In the genomic region with DNA sequence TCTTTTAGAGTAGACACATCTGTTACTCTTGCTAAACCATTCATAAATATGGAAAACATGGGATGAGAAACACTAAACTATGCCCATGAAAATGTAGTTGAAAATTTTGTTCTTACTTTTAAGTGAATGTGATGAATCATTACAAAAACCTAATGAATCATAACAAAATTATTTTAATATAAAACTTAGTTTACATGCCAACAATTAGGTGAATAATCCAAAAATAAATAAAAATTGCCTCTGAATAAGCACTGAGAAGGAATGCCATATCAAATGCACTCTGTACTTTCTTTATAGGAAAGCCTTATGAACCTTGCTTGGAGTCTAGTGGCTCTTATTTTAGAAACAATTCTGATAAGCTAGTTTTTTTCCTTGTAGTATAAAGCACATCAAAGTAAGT, we compare ENCODE assay signal across 1 cellular context.
TF ChIP-seq lines count a peak whose summit lies in the region.

No MANE protein-coding gene starts in this region.

TF ChIP-seq in IMR-90, 13 proteins besides CTCF, POLR2A, EP300 and RAD21 (continued from another document):
- TF ChIP-seq MAZ (IDR thresholded peaks at IDR 0.05; ENCODE audit: borderline replicate concordance, low read depth, low read length) = no peak
- TF ChIP-seq, protein P1, sequence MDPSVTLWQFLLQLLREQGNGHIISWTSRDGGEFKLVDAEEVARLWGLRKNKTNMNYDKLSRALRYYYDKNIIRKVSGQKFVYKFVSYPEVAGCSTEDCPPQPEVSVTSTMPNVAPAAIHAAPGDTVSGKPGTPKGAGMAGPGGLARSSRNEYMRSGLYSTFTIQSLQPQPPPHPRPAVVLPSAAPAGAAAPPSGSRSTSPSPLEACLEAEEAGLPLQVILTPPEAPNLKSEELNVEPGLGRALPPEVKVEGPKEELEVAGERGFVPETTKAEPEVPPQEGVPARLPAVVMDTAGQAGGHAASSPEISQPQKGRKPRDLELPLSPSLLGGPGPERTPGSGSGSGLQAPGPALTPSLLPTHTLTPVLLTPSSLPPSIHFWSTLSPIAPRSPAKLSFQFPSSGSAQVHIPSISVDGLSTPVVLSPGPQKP (IDR thresholded peaks at IDR 0.05; ENCODE audit: borderline replicate concordance, low read depth, low read length) = no peak
